In genomic region chr3:47503033-47503432, GRCh38 we compare ENCODE assay signal across 1 cellular context.
TF ChIP-seq lines count a peak whose summit lies in the region.

No MANE protein-coding gene starts in this region.

TF ChIP-seq in GM23338, 12 proteins besides CTCF, POLR2A, EP300 and RAD21 (continued from another document):
- TF ChIP-seq, protein P1, sequence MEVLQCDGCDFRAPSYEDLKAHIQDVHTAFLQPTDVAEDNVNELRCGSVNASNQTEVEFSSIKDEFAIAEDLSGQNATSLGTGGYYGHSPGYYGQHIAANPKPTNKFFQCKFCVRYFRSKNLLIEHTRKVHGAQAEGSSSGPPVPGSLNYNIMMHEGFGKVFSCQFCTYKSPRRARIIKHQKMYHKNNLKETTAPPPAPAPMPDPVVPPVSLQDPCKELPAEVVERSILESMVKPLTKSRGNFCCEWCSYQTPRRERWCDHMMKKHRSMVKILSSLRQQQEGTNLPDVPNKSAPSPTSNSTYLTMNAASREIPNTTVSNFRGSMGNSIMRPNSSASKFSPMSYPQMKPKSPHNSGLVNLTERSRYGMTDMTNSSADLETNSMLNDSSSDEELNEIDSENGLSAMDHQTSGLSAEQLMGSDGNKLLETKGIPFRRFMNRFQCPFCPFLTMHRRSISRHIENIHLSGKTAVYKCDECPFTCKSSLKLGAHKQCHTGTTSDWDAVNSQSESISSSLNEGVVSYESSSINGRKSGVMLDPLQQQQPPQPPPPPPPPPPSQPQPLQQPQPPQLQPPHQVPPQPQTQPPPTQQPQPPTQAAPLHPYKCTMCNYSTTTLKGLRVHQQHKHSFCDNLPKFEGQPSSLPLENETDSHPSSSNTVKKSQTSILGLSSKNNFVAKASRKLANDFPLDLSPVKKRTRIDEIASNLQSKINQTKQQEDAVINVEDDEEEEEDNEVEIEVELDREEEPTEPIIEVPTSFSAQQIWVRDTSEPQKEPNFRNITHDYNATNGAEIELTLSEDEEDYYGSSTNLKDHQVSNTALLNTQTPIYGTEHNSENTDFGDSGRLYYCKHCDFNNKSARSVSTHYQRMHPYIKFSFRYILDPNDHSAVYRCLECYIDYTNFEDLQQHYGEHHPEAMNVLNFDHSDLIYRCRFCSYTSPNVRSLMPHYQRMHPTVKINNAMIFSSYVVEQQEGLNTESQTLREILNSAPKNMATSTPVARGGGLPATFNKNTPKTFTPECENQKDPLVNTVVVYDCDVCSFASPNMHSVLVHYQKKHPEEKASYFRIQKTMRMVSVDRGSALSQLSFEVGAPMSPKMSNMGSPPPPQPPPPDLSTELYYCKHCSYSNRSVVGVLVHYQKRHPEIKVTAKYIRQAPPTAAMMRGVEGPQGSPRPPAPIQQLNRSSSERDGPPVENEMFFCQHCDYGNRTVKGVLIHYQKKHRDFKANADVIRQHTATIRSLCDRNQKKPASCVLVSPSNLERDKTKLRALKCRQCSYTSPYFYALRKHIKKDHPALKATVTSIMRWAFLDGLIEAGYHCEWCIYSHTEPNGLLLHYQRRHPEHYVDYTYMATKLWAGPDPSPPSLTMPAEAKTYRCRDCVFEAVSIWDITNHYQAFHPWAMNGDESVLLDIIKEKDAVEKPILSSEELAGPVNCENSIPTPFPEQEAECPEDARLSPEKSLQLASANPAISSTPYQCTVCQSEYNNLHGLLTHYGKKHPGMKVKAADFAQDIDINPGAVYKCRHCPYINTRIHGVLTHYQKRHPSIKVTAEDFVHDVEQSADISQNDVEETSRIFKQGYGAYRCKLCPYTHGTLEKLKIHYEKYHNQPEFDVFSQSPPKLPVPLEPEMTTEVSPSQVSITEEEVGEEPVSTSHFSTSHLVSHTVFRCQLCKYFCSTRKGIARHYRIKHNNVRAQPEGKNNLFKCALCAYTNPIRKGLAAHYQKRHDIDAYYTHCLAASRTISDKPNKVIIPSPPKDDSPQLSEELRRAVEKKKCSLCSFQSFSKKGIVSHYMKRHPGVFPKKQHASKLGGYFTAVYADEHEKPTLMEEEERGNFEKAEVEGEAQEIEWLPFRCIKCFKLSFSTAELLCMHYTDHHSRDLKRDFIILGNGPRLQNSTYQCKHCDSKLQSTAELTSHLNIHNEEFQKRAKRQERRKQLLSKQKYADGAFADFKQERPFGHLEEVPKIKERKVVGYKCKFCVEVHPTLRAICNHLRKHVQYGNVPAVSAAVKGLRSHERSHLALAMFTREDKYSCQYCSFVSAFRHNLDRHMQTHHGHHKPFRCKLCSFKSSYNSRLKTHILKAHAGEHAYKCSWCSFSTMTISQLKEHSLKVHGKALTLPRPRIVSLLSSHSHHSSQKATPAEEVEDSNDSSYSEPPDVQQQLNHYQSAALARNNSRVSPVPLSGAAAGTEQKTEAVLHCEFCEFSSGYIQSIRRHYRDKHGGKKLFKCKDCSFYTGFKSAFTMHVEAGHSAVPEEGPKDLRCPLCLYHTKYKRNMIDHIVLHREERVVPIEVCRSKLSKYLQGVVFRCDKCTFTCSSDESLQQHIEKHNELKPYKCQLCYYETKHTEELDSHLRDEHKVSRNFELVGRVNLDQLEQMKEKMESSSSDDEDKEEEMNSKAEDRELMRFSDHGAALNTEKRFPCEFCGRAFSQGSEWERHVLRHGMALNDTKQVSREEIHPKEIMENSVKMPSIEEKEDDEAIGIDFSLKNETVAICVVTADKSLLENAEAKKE (CRISPR knock-in tag; IDR thresholded peaks at IDR 0.05), result no peak
- no peak for TF ChIP-seq POLR2AphosphoS5 (IDR thresholded peaks at IDR 0.05; ENCODE audit: low read depth)
- no peak for TF ChIP-seq ZNF331 (CRISPR knock-in tag; IDR thresholded peaks at IDR 0.05; ENCODE audit: low read depth)
- no peak for TF ChIP-seq ETS1 (IDR thresholded peaks at IDR 0.05)
- no peak for TF ChIP-seq NANOG (IDR thresholded peaks at IDR 0.05; ENCODE audit: borderline replicate concordance)
- TF ChIP-seq STAT1 (IDR thresholded peaks at IDR 0.05; ENCODE audit: unreplicated experiment), result no peak
- TF ChIP-seq, protein P2, sequence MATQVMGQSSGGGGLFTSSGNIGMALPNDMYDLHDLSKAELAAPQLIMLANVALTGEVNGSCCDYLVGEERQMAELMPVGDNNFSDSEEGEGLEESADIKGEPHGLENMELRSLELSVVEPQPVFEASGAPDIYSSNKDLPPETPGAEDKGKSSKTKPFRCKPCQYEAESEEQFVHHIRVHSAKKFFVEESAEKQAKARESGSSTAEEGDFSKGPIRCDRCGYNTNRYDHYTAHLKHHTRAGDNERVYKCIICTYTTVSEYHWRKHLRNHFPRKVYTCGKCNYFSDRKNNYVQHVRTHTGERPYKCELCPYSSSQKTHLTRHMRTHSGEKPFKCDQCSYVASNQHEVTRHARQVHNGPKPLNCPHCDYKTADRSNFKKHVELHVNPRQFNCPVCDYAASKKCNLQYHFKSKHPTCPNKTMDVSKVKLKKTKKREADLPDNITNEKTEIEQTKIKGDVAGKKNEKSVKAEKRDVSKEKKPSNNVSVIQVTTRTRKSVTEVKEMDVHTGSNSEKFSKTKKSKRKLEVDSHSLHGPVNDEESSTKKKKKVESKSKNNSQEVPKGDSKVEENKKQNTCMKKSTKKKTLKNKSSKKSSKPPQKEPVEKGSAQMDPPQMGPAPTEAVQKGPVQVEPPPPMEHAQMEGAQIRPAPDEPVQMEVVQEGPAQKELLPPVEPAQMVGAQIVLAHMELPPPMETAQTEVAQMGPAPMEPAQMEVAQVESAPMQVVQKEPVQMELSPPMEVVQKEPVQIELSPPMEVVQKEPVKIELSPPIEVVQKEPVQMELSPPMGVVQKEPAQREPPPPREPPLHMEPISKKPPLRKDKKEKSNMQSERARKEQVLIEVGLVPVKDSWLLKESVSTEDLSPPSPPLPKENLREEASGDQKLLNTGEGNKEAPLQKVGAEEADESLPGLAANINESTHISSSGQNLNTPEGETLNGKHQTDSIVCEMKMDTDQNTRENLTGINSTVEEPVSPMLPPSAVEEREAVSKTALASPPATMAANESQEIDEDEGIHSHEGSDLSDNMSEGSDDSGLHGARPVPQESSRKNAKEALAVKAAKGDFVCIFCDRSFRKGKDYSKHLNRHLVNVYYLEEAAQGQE (IDR thresholded peaks at IDR 0.05; ENCODE audit: unreplicated experiment), result no peak
